ENCODE assay signal across 14 cellular contexts in genomic region chr7:132080467-132080866, GRCh38.
"Had no signal": no experiment of that assay in that cellular context is flagged by ENCODE, and none has a peak within 500 bp of the region (broad histone marks: within the 10 kb centered on the region; RNA-seq: fewer than 3 reads in every experiment).

No MANE protein-coding gene starts in this region.

- FAIRE-seq: keratinocyte had no signal

- DNase-seq: activated CD4-positive, CD25-positive, alpha-beta regulatory T cell treated with anti-CD3 and anti-CD28 coated beads, Interleukin-2, amount 50 U/mL, for 72 hours; activated naive CD8-positive, alpha-beta T cell treated with anti-CD3 and anti-CD28 coated beads for 36 hours; brain microvascular endothelial cell; effector memory CD8-positive, alpha-beta T cell; mesendoderm; nephron progenitor cell; right cardiac atrium; stimulated activated CD4-positive, alpha-beta T cell treated with anti-CD3 and anti-CD28 coated beads, Interleukin-2, amount 100 ng/mL, for 24 hours; T-cell; T1000; trophoblast cell had no signal

- ATAC-seq: effector memory CD8-positive, alpha-beta T cell; stimulated activated effector memory CD8-positive, alpha-beta T cell treated with anti-CD3 and anti-CD28 coated beads, Interleukin-12 subunit alpha, Interleukin-12 subunit beta, amount 100 ng/mL, for 72 hours; T-cell had no signal

- H3K27ac ChIP-seq: brain microvascular endothelial cell, epithelial cell of prostate had no signal

- H3K36me3 ChIP-seq: brain microvascular endothelial cell had no signal
